ENCODE assay signal across 17 cellular contexts in genomic region chr6:340181-340955, GRCh38. TPM values are rescaled to one million over a fixed set of nuclear protein-coding genes. Genes with fewer than 3 reads are reported as not detected.
DNase-seq lines count a peak whose midpoint lies in the region; ATAC-seq and TF ChIP-seq lines count a peak whose summit lies in the region.
"Had no signal": no experiment of that assay in that cellular context is flagged by ENCODE, and none has a peak within 500 bp of the region (broad histone marks: within the 10 kb centered on the region; RNA-seq: fewer than 3 reads in every experiment).

No MANE protein-coding gene starts in this region.

- no peaks in the 10 kb centered on the region for H3K36me3 ChIP-seq in heart left ventricle
- peaks cover 49% of the 10 kb centered on the region for H3K36me3 ChIP-seq in OCI-LY3 (replicated peaks; ENCODE audit: low read depth, low read length)
- H3K36me3 ChIP-seq in tibial nerve, result no peaks in the 10 kb centered on the region

- intact Hi-C loops in left ventricle myocardium superior (cut with micrococcal nuclease), result no loop called here
- intact Hi-C loops in heart left ventricle (cut with DNase I), result no loop called here

- H2AFZ ChIP-seq in OCI-LY3 (ENCODE audit: low read depth, low read length), result no peak overlapping the region

- H3K27me3 ChIP-seq in heart left ventricle, result no peaks in the 10 kb centered on the region
- H3K27me3 ChIP-seq in OCI-LY3 (ENCODE audit: low read depth, low read length), result peaks cover 13% of the 10 kb centered on the region; the same call in 1 of the 2 replicates
- H3K27me3 ChIP-seq in tibial nerve, result no peaks in the 10 kb centered on the region

- H4K20me1 ChIP-seq in OCI-LY3 (ENCODE audit: insufficient read depth, low read length), result peaks cover 88% of the 10 kb centered on the region

- H3K27ac ChIP-seq in heart left ventricle, result peak overlapping the region in 1 of 12 donors; percentile 42
- H3K27ac ChIP-seq in OCI-LY3 (ENCODE audit: low read length), result no peak overlapping the region
- H3K27ac ChIP-seq in tibial nerve, result no peak overlapping the region

- no peak for TF ChIP-seq EP300 in tibial nerve (IDR thresholded peaks at IDR 0.05)

- H3K4me3 ChIP-seq in heart left ventricle (no peak overlapping the region), OCI-LY3 (ENCODE audit: low read length) (no peak overlapping the region), tibial nerve (no peak overlapping the region)

- WGBS in heart left ventricle, 4 donors, result 80 to 85% (median 82%) methylated on average over 6 of the region's 6 CpGs
- 82 to 84% methylated on average over 6 of the region's 6 CpGs for WGBS in tibial nerve, 2 donors

- H3K9me3 ChIP-seq in heart left ventricle (no peaks in the 10 kb centered on the region), OCI-LY3 (ENCODE audit: insufficient read depth, low read length) (no peaks in the 10 kb centered on the region), tibial nerve (no peaks in the 10 kb centered on the region)

- ATAC-seq in left ventricle myocardium superior, result no peak
- ATAC-seq in heart left ventricle, result no peak
- ATAC-seq in effector memory CD8-positive, alpha-beta T cell (replicated peaks), result no peak
- no peak for ATAC-seq in stimulated activated naive CD8-positive, alpha-beta T cell treated with anti-CD3 and anti-CD28 coated beads, Interleukin-15, amount 100 ng/mL, for 72 hours

- no peak for TF ChIP-seq CTCF in heart left ventricle (IDR thresholded peaks at IDR 0.05)
- TF ChIP-seq CTCF in OCI-LY3 (IDR thresholded peaks at IDR 0.05; ENCODE audit: low read depth, low read length), result no peak
- no peak for TF ChIP-seq CTCF in tibial nerve (IDR thresholded peaks at IDR 0.05)

- peak overlapping the region; percentile 48 to 53 for H3K4me3 Mint-ChIP-seq in effector memory CD8-positive, alpha-beta T cell
- H3K4me3 Mint-ChIP-seq in stimulated activated naive CD8-positive, alpha-beta T cell treated with anti-CD3 and anti-CD28 coated beads, Interleukin-15, amount 100 ng/mL, for 72 hours, result peak overlapping the region; percentile 76 to 77
- H3K4me3 Mint-ChIP-seq: mesothelial cell of epicardium had no signal

- no peaks in the 10 kb centered on the region for H3K27me3 Mint-ChIP-seq in effector memory CD8-positive, alpha-beta T cell
- no peaks in the 10 kb centered on the region for H3K27me3 Mint-ChIP-seq in stimulated activated naive CD8-positive, alpha-beta T cell treated with anti-CD3 and anti-CD28 coated beads, Interleukin-15, amount 100 ng/mL, for 72 hours

- no peaks in the 10 kb centered on the region for H3K36me3 Mint-ChIP-seq in effector memory CD8-positive, alpha-beta T cell (ENCODE audit: insufficient read depth)

- H3K4me1 ChIP-seq in heart left ventricle (peaks cover 0 to 78% (median 39%) of the 10 kb centered on the region in 12 donors), OCI-LY3 (ENCODE audit: low read length) (peaks cover 47% of the 10 kb centered on the region), tibial nerve (peaks cover 0 to 40% (median 14%) of the 10 kb centered on the region in 4 donors)

- no peak overlapping the region for H3K9ac ChIP-seq in OCI-LY3 (ENCODE audit: low read length)

- TF ChIP-seq POLR2A in heart left ventricle (IDR thresholded peaks at IDR 0.05) (no peak), tibial nerve (IDR thresholded peaks at IDR 0.05) (no peak)

- H3K4me2 ChIP-seq in OCI-LY3 (ENCODE audit: low read length), result peak overlapping the region; percentile 54

- H3K27ac Mint-ChIP-seq in effector memory CD8-positive, alpha-beta T cell, result peak overlapping the region in 1 of 2 donors; percentile 31
- H3K27ac Mint-ChIP-seq in stimulated activated naive CD8-positive, alpha-beta T cell treated with anti-CD3 and anti-CD28 coated beads, Interleukin-15, amount 100 ng/mL, for 72 hours, result peak overlapping the region; percentile 43 to 84
- H3K27ac Mint-ChIP-seq: mesothelial cell of epicardium had no signal

- peak; percentile 24 for DNase-seq in left ventricle myocardium superior
- DNase-seq in heart left ventricle, result no peak
- no peak for DNase-seq in effector memory CD8-positive, alpha-beta T cell
- DNase-seq in stimulated activated naive CD8-positive, alpha-beta T cell treated with anti-CD3 and anti-CD28 coated beads, Interleukin-15, amount 100 ng/mL, for 72 hours, result no peak
- DNase-seq in tibial nerve (ENCODE audit: low spot score in 2 of 2), result no peak
- no peak for DNase-seq in T-helper 9 cell
- DNase-seq in stimulated activated CD8-positive, alpha-beta memory T cell treated with anti-CD3 and anti-CD28 coated beads, Interleukin-4, amount 100 ng/mL, for 48 hours, result no peak
- DNase-seq: activated CD4-positive, alpha-beta T cell treated with anti-CD3 and anti-CD28 coated beads, Interleukin-2, amount 50 U/mL, for 48 hours; erythroblast; foreskin melanocyte; NCI-H1105; NCI-H2081; NCI-H510A; SW 1271 had no signal

- H3K9me3 Mint-ChIP-seq in effector memory CD8-positive, alpha-beta T cell, result no peaks in the 10 kb centered on the region
- H3K9me3 Mint-ChIP-seq in stimulated activated naive CD8-positive, alpha-beta T cell treated with anti-CD3 and anti-CD28 coated beads, Interleukin-15, amount 100 ng/mL, for 72 hours, result no peaks in the 10 kb centered on the region

- peaks cover 46% of the 10 kb centered on the region for H3K79me2 ChIP-seq in OCI-LY3 (ENCODE audit: low read length)

- peaks cover 56 to 65% of the 10 kb centered on the region in 2 donors for H3K4me1 Mint-ChIP-seq in effector memory CD8-positive, alpha-beta T cell (ENCODE audit: low read depth in 2 of 2)
- H3K4me1 Mint-ChIP-seq in stimulated activated naive CD8-positive, alpha-beta T cell treated with anti-CD3 and anti-CD28 coated beads, Interleukin-15, amount 100 ng/mL, for 72 hours, result peaks cover 92% of the 10 kb centered on the region

RNA-seq across cellular contexts. Expression of gene DUSP22, which starts 48.1 kb away (rescaled TPM):
- 50.4 TPM for total RNA-seq in left ventricle myocardium superior
- total RNA-seq in heart left ventricle, result 10 to 100 TPM; 40.4 to 79.9 (median 48.2) TPM
- 10 to 100 TPM; 33.4 to 51.5 TPM for polyA plus RNA-seq in heart left ventricle
- total RNA-seq in tibial nerve, result 10 to 100 TPM; 53.2 to 89.8 (median 73.7) TPM

RNA-seq across cellular contexts. Expression of gene IRF4, which starts 51.2 kb away (rescaled TPM):
- total RNA-seq in left ventricle myocardium superior, result 0.32 TPM
- total RNA-seq in heart left ventricle, result 1 to 10 TPM in 2 of 9 donors, under 1 TPM in 6, not detected in 1; 0.16 to 4.4 (median 0.35) TPM
- polyA plus RNA-seq in heart left ventricle, result under 1 TPM; 0.08 to 0.29 TPM
- 1 to 10 TPM in 3 of 4 donors, under 1 TPM in 1; 0.22 to 6.9 (median 2.3) TPM for total RNA-seq in tibial nerve
- total RNA-seq: LHCN-M2, mesothelial cell of epicardium had no signal
